In genomic region chr2:28506112-28506511, GRCh38 we compare ENCODE assay signal across 1 cellular context.
TF ChIP-seq lines count a peak whose summit lies in the region.

No MANE protein-coding gene starts in this region.

TF ChIP-seq in IMR-90, 13 proteins besides CTCF, POLR2A, EP300 and RAD21:
- TF ChIP-seq FOS (IDR thresholded peaks at IDR 0.05; ENCODE audit: low read depth, low read length) (no peak), MXI1 (IDR thresholded peaks at IDR 0.05; ENCODE audit: borderline replicate concordance, low read depth, low read length) (no peak), CHD1 (IDR thresholded peaks at IDR 0.05; ENCODE audit: low read depth, low read length) (no peak), RCOR1 (IDR thresholded peaks at IDR 0.05; ENCODE audit: insufficient replicate concordance, low read length) (no peak)
